8 cellular contexts compared by ENCODE assay signal in the genomic region with DNA sequence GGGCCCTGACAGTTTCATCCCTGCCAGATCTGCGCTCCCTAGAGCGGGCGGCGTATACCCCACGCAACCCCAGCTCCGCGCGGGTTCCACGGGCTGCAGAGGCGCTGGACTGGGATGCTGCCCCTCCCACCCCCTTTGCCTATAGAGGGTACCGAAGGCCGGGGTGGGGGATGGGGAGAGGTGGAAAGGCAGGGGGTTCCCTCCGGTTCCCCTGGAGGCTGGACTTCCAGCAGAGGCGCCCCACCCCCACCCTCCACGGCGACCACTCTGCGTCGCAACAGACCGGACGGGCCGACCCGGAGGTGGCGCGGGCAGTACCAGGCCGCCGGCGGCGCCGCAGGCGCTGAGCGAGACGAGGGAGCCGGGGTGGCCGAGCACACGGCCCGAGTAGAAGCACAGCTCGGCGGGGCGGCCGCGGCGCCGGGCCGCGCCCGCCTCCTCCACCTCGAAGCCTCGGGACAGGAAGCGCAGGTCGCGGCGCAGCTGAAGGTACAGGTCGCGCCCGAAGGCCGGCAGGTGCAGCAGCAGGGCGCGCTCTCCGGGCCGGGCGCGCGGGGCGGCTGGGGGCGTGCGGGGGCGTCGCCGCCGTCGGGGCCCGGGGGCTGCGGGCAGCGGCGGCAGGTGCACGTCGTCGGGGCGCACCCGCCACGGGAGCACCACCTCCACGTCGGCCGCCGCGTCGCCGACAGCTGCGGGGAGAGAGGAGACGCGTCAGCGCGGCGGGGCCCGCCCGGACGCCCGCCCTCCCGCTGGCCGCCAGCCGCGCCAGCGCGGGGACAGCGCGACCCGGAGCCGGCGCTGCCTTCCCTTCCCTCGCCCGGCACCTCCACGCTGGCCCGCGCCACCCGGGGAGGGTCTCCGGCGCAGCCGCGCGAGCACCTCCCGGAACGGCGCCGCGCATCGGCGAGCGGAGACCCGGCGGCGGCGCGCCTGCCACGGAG. TPM values are rescaled to one million over a fixed set of nuclear protein-coding genes. Genes with fewer than 3 reads are reported as not detected.
A peak's percentile ranks its signal among the peaks of the same experiment; 100 is the strongest.
DNase-seq lines count a peak whose midpoint lies in the region; ATAC-seq and TF ChIP-seq lines count a peak whose summit lies in the region.

No MANE protein-coding gene starts in this region.

- H4K20me1 ChIP-seq in neural progenitor cell (ENCODE audit: low read depth): peaks cover 12% of the 10 kb centered on the region

- peak overlapping the region; percentile 88 for H2AFZ ChIP-seq in neural progenitor cell (replicated peaks)

- H3K27ac ChIP-seq in SJCRH30: no peak overlapping the region
- H3K27ac ChIP-seq in endodermal cell (ENCODE audit: low read depth, low read length): no peak overlapping the region
- no peak overlapping the region for H3K27ac ChIP-seq in neural progenitor cell

- peaks cover 7% of the 10 kb centered on the region for H3F3A ChIP-seq in neural progenitor cell (ENCODE audit: low read depth)

- H3K27me3 ChIP-seq in SJCRH30: no peaks in the 10 kb centered on the region
- peaks cover 61% of the 10 kb centered on the region for H3K27me3 ChIP-seq in endodermal cell (ENCODE audit: control insufficient read depth, insufficient read depth, low read length, poor library complexity, severe bottlenecking)
- H3K27me3 ChIP-seq in neural progenitor cell: peaks cover 64% of the 10 kb centered on the region

- peaks cover 3% of the 10 kb centered on the region; the same call in 1 of the 2 replicates for H3K4me1 ChIP-seq in SJCRH30
- H3K4me1 ChIP-seq in endodermal cell (ENCODE audit: control insufficient read depth, insufficient read depth, low read length): peaks cover 5% of the 10 kb centered on the region
- no peaks in the 10 kb centered on the region for H3K4me1 ChIP-seq in neural progenitor cell

- H3K4me3 Mint-ChIP-seq in endodermal cell (peak overlapping the region; percentile 45), neural progenitor cell (peak overlapping the region; percentile 81)

- H3K4me3 ChIP-seq in SJCRH30 (peak overlapping the region; percentile 64), endodermal cell (ENCODE audit: low read length) (peak overlapping the region; percentile 69), neural progenitor cell (peak overlapping the region; percentile 72)

- no peak for ATAC-seq in GM19463 (IDR thresholded peaks at IDR 0.05; ENCODE audit: unreplicated experiment)

- H3K27me3 Mint-ChIP-seq in endodermal cell (ENCODE audit: insufficient read depth) (peaks cover 75% of the 10 kb centered on the region), neural progenitor cell (ENCODE audit: insufficient read depth, low read depth) (peaks cover 35% of the 10 kb centered on the region)

- H3K9ac ChIP-seq in endodermal cell (ENCODE audit: extremely low read depth, low read length, poor library complexity, severe bottlenecking) (no peak overlapping the region), neural progenitor cell (no peak overlapping the region)

- peak; percentile 24 to 32 for DNase-seq in activated CD4-positive, alpha-beta T cell treated with anti-CD3 and anti-CD28 coated beads for 4 hours
- DNase-seq in activated CD4-positive, alpha-beta T cell treated with anti-CD3 and anti-CD28 coated beads for 1 hour: no peak
- DNase-seq in SJCRH30: peak in 1 of 2 experiments; percentile 17
- peak; percentile 73 for DNase-seq in endodermal cell
- peak; percentile 52 for DNase-seq in neural progenitor cell (ENCODE audit: low spot score)
- no peak for DNase-seq in middle frontal gyrus (ENCODE audit: extremely low spot score, low spot score)
- no peak for DNase-seq in globus pallidus (ENCODE audit: low spot score)

- H3K27ac Mint-ChIP-seq in endodermal cell (no peak overlapping the region), neural progenitor cell (no peak overlapping the region)

- WGBS in endodermal cell (ENCODE audit: insufficient coverage in 1 of 2, insufficient read length in 1 of 2), 2 experiments: 4 to 6% methylated on average over 20 to 132 of the region's 134 CpGs

- no peaks in the 10 kb centered on the region for H3K9me3 ChIP-seq in SJCRH30 (replicated peaks)
- H3K9me3 ChIP-seq in endodermal cell (ENCODE audit: control insufficient read depth, low read length): no peaks in the 10 kb centered on the region
- no peaks in the 10 kb centered on the region for H3K9me3 ChIP-seq in neural progenitor cell (ENCODE audit: low read depth)

- H3K4me2 ChIP-seq in neural progenitor cell: peak overlapping the region; percentile 94

- H3K36me3 Mint-ChIP-seq in endodermal cell (ENCODE audit: low read depth): no peaks in the 10 kb centered on the region
- no peaks in the 10 kb centered on the region for H3K36me3 Mint-ChIP-seq in neural progenitor cell

- no peak for TF ChIP-seq CTCF in endodermal cell (conservative IDR thresholded peaks at IDR 0.05)
- no peak for TF ChIP-seq CTCF in neural progenitor cell (IDR thresholded peaks at IDR 0.05)

- H3K79me2 ChIP-seq in neural progenitor cell (ENCODE audit: low read depth): no peaks in the 10 kb centered on the region

- H3K9me3 Mint-ChIP-seq in endodermal cell (no peaks in the 10 kb centered on the region), neural progenitor cell (no peaks in the 10 kb centered on the region)

- no peaks in the 10 kb centered on the region for H3K36me3 ChIP-seq in SJCRH30
- H3K36me3 ChIP-seq in endodermal cell (ENCODE audit: control insufficient read depth, insufficient read depth, low read length): no peaks in the 10 kb centered on the region
- no peaks in the 10 kb centered on the region for H3K36me3 ChIP-seq in neural progenitor cell

- H3K4me1 Mint-ChIP-seq in endodermal cell: peaks cover 13% of the 10 kb centered on the region
- H3K4me1 Mint-ChIP-seq in neural progenitor cell: peaks cover 13% of the 10 kb centered on the region

RNA-seq across cellular contexts. Expression of gene ADAMTS17, which starts 0.8 kb away (rescaled TPM):
- 4.0 and 4.1 TPM in 2 replicates for total RNA-seq in SJCRH30 (2014; rRNA removed; shearing (Covaris generic))
- total RNA-seq in endodermal cell (1 to 10 TPM in 1 of 2 donors, under 1 TPM in 1; 0.82 to 2.3 TPM), neural progenitor cell (ENCODE audit: low replicate concordance) (1.1 and 1.5 TPM in 2 replicates)
- polyA plus RNA-seq in endodermal cell (2013, experiment 1 of 2): 0.71 TPM
- 0.37 TPM for polyA plus RNA-seq in endodermal cell (2013, experiment 2 of 2)

Comparison
In these comparisons a context has a peak if more than half of its experiments do, and no peak if none do; other contexts are left out.
1. DNase-seq: peak in activated CD4-positive, alpha-beta T cell treated with anti-CD3 and anti-CD28 coated beads for 4 hours (2 of 2), endodermal cell (single experiment) and neural progenitor cell (single experiment); none in activated CD4-positive, alpha-beta T cell treated with anti-CD3 and anti-CD28 coated beads for 1 hour (single experiment), middle frontal gyrus (single experiment) and globus pallidus (single experiment).
2. Peak in every context shown above with its lines, with median percentiles within 50 percentile points of each other: H3K4me3 ChIP-seq.